Comparison of ENCODE assay signal across 22 cellular contexts in the genomic region with DNA sequence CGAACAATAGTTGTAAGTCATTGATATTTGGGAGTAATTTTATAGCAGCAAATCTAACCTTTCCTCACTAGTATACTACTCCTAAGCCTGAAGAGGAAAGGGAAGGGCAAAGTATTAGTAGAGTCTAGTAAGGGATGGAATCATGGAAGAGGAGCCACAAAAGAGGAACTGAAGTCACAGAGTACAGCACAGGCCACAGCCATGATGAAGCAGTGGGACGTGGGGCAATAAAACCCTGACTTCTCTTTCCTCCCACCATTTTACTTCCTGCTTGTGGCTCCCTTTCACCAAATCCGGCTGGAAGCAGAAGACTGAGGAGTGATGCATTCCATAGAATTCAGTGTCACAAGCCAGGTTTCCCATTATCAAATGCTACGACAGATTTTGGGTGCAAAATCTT. TPM values are rescaled to one million over a fixed set of nuclear protein-coding genes. Genes with fewer than 3 reads are reported as not detected.
"Had no signal": no experiment of that assay in that cellular context is flagged by ENCODE, and none has a peak within 500 bp of the region (broad histone marks: within the 10 kb centered on the region; RNA-seq: fewer than 3 reads in every experiment).

No MANE protein-coding gene starts in this region.

- H3K36me3 ChIP-seq: right lobe of liver, suprapubic skin, thyroid gland, uterus had no signal

- DNase-seq: effector CD4-positive, alpha-beta T cell; endodermal cell; erythroblast; foreskin keratinocyte; head of caudate nucleus; hippocampal formation; mammary epithelial cell; naive thymus-derived CD4-positive, alpha-beta T cell; nephron progenitor cell; psoas muscle; retina; right lobe of liver; stimulated activated CD4-positive, alpha-beta T cell treated with anti-CD3 and anti-CD28 coated beads, Interleukin-4, amount 100 ng/mL, for 1 hour; stimulated activated CD8-positive, alpha-beta memory T cell treated with anti-CD3 and anti-CD28 coated beads, Interleukin-4, amount 100 ng/mL, for 48 hours; stimulated activated naive CD8-positive, alpha-beta T cell treated with anti-CD3 and anti-CD28 coated beads, Interleukin-15, Interleukin-2, amounts not matched to agents 100 U/mL and 50 U/mL, for 24 hours; thyroid gland; uterus had no signal

- H3K27ac ChIP-seq: foreskin keratinocyte, psoas muscle, right lobe of liver, suprapubic skin, thyroid gland, uterus had no signal

- H3K27me3 ChIP-seq: foreskin keratinocyte, right lobe of liver, suprapubic skin, thyroid gland, uterus had no signal

- ATAC-seq: foreskin keratinocyte; left lobe of liver; naive thymus-derived CD4-positive, alpha-beta T cell; psoas muscle; right lobe of liver; stimulated activated effector memory CD8-positive, alpha-beta T cell treated with anti-CD3 and anti-CD28 coated beads, Interleukin-12 subunit alpha, Interleukin-12 subunit beta, amount 100 ng/mL, for 72 hours; stimulated activated naive CD8-positive, alpha-beta T cell treated with anti-CD3 and anti-CD28 coated beads, Interleukin-15, Interleukin-2, amounts not matched to agents 100 U/mL and 50 U/mL, for 24 hours had no signal

- H3K4me1 ChIP-seq: foreskin keratinocyte, psoas muscle, right lobe of liver, suprapubic skin, thyroid gland, uterus had no signal

- H3K9me3 ChIP-seq: psoas muscle, right lobe of liver, suprapubic skin, thyroid gland, uterus had no signal

- H3K4me3 ChIP-seq: psoas muscle, right lobe of liver, suprapubic skin, thyroid gland, uterus had no signal

RNA-seq across cellular contexts. Expression of a gene that starts 58.7 kb away (rescaled TPM):
- total RNA-seq: dermis microvascular lymphatic vessel endothelial cell; foreskin keratinocyte; left lobe of liver; mammary epithelial cell; mononuclear cell; naive thymus-derived CD4-positive, alpha-beta T cell; psoas muscle; right lobe of liver; suprapubic skin had no signal
